9 cellular contexts compared by ENCODE assay signal in genomic region chr1:180633092-180634045, GRCh38. TPM values are rescaled to one million over a fixed set of nuclear protein-coding genes. Genes with fewer than 3 reads are reported as not detected.
A peak's percentile ranks its signal among the peaks of the same experiment; 100 is the strongest.
DNase-seq lines count a peak whose midpoint lies in the region; TF ChIP-seq lines count a peak whose summit lies in the region.
"Had no signal": no experiment of that assay in that cellular context is flagged by ENCODE, and none has a peak within 500 bp of the region (broad histone marks: within the 10 kb centered on the region; RNA-seq: fewer than 3 reads in every experiment).

No MANE protein-coding gene starts in this region.

- in situ Hi-C loops in astrocyte of the cerebellum (cut with HindIII; ENCODE audit: low sequenced_read_pairs), result no loop called here

- no peak for TF ChIP-seq CTCF in astrocyte of the cerebellum (IDR thresholded peaks at IDR 0.05; ENCODE audit: low read depth, low read length, missing control alignments)

- intact Hi-C loops in activated CD4-positive, alpha-beta memory T cell treated with anti-CD3 and anti-CD28 coated beads for 36 hours (cut with micrococcal nuclease), result loop anchor here (2.0 to 10.0 kb wide), 6 partner anchors 229 to 764 kb away; partner anchors contain the start of gene STX6

- no peaks in the 10 kb centered on the region for H3K9me3 Mint-ChIP-seq in activated CD4-positive, alpha-beta memory T cell treated with anti-CD3 and anti-CD28 coated beads for 36 hours
- H3K9me3 Mint-ChIP-seq in activated T-cell treated with anti-CD3 and anti-CD28 coated beads, Interleukin-2, amount 50 U/mL, for 24 hours, result no peaks in the 10 kb centered on the region

- peaks cover 5% of the 10 kb centered on the region for H3K4me1 Mint-ChIP-seq in activated CD4-positive, alpha-beta memory T cell treated with anti-CD3 and anti-CD28 coated beads for 36 hours (ENCODE audit: low read depth)
- peaks cover 15% of the 10 kb centered on the region for H3K4me1 Mint-ChIP-seq in activated T-cell treated with anti-CD3 and anti-CD28 coated beads, Interleukin-2, amount 50 U/mL, for 24 hours (ENCODE audit: low read depth)

- peaks cover 49% of the 10 kb centered on the region for H4K20me1 ChIP-seq in BLaER1

- H3K36me3 ChIP-seq in BLaER1 (no peaks in the 10 kb centered on the region), mucosa of rectum (ENCODE audit: control insufficient read depth in 2 of 2, insufficient read depth in 2 of 2, low read length in 2 of 2) (no peaks in the 10 kb centered on the region)

- POLR2A ChIA-PET in activated CD4-positive, alpha-beta memory T cell treated with anti-CD3 and anti-CD28 coated beads for 36 hours (lab: Charles Lee), result no interaction called here

- peak overlapping the region; percentile 91; the same call in 1 of the 2 replicates for H3K9ac ChIP-seq in BLaER1
- no peak overlapping the region for H3K9ac ChIP-seq in mucosa of rectum (ENCODE audit: low read depth in 1 of 2, low read length in 2 of 2)

- H3K4me1 ChIP-seq in BLaER1 (peaks cover 33% of the 10 kb centered on the region), mucosa of rectum (ENCODE audit: control insufficient read depth in 2 of 2, insufficient read depth in 2 of 2, low read length in 2 of 2) (peaks cover 0 to 21% of the 10 kb centered on the region in 2 donors)

- H3K4me2 ChIP-seq in BLaER1, result peak overlapping the region; percentile 85

- H3K27ac ChIP-seq in BLaER1, result no peak overlapping the region
- no peak overlapping the region for H3K27ac ChIP-seq in mucosa of rectum (ENCODE audit: low read depth in 2 of 2, low read length in 2 of 2)

- H3K9me3 ChIP-seq in BLaER1, result no peaks in the 10 kb centered on the region
- H3K9me3 ChIP-seq in mucosa of rectum (ENCODE audit: control insufficient read depth in 2 of 2, low read length in 2 of 2), result no peaks in the 10 kb centered on the region

- no peaks in the 10 kb centered on the region for H3K27me3 ChIP-seq in BLaER1
- H3K27me3 ChIP-seq in mucosa of rectum (ENCODE audit: control insufficient read depth in 2 of 2, insufficient read depth in 2 of 2, low read length in 2 of 2), result no peaks in the 10 kb centered on the region

- H3K27me3 Mint-ChIP-seq in activated CD4-positive, alpha-beta memory T cell treated with anti-CD3 and anti-CD28 coated beads for 36 hours, result no peaks in the 10 kb centered on the region
- H3K27me3 Mint-ChIP-seq in activated T-cell treated with anti-CD3 and anti-CD28 coated beads, Interleukin-2, amount 50 U/mL, for 24 hours, result no peaks in the 10 kb centered on the region

- no peak overlapping the region for H3K4me3 Mint-ChIP-seq in activated CD4-positive, alpha-beta memory T cell treated with anti-CD3 and anti-CD28 coated beads for 36 hours
- no peak overlapping the region for H3K4me3 Mint-ChIP-seq in activated T-cell treated with anti-CD3 and anti-CD28 coated beads, Interleukin-2, amount 50 U/mL, for 24 hours

- DNase-seq in HPDE6-E6E7 (ENCODE audit: extremely low spot score) (peak; percentile 20), astrocyte of the cerebellum (ENCODE audit: low read depth) (no peak)
- DNase-seq in activated naive CD4-positive, alpha-beta T cell treated with Interleukin-2 at 50 U/mL for 16 hours, result no peak
- DNase-seq in activated CD4-positive, alpha-beta memory T cell treated with anti-CD3 and anti-CD28 coated beads for 36 hours, result no peak
- no peak for DNase-seq in activated T-cell treated with anti-CD3 and anti-CD28 coated beads, Interleukin-2, amount 50 U/mL, for 24 hours
- no peak for DNase-seq in activated CD4-positive, alpha-beta T cell treated with anti-CD3 and anti-CD28 coated beads, Interleukin-2, amount 50 U/mL, for 1 hour
- DNase-seq: NCI-H748 treated with DMSO at 0.1 percent for 48 hours had no signal

- no peak overlapping the region for H3K27ac Mint-ChIP-seq in activated CD4-positive, alpha-beta memory T cell treated with anti-CD3 and anti-CD28 coated beads for 36 hours
- no peak overlapping the region for H3K27ac Mint-ChIP-seq in activated T-cell treated with anti-CD3 and anti-CD28 coated beads, Interleukin-2, amount 50 U/mL, for 24 hours

- CTCF ChIA-PET in activated CD4-positive, alpha-beta memory T cell treated with anti-CD3 and anti-CD28 coated beads for 36 hours (lab: Charles Lee), result interaction anchor here (0.7 to 3.4 kb wide), 3 partner anchors 13 to 230 kb away, joined by 3 to 20 read pairs (median 4); no protein-coding TSS in a partner anchor

- no peaks in the 10 kb centered on the region for H3K36me3 Mint-ChIP-seq in activated CD4-positive, alpha-beta memory T cell treated with anti-CD3 and anti-CD28 coated beads for 36 hours
- H3K36me3 Mint-ChIP-seq in activated T-cell treated with anti-CD3 and anti-CD28 coated beads, Interleukin-2, amount 50 U/mL, for 24 hours (ENCODE audit: low read depth), result peaks cover 7% of the 10 kb centered on the region

- H3K4me3 ChIP-seq in BLaER1 (peak overlapping the region; percentile 92), astrocyte of the cerebellum (ENCODE audit: low read depth, low read length) (peak overlapping the region; percentile 86), mucosa of rectum (ENCODE audit: low read length in 2 of 2) (peak overlapping the region; percentile 95 to 96)

RNA-seq across cellular contexts. Expression of gene XPR1, which starts 1.5 kb away (rescaled TPM):
- total RNA-seq in activated CD4-positive, alpha-beta memory T cell treated with anti-CD3 and anti-CD28 coated beads for 36 hours, result 10 to 100 TPM; 17.9 to 18.4 TPM
